ENCODE assay signal across 9 cellular contexts in genomic region chr19:58218899-58219298, GRCh38. TPM values are rescaled to one million over a fixed set of nuclear protein-coding genes. Genes with fewer than 3 reads are reported as not detected.
DNase-seq lines count a peak whose midpoint lies in the region; ATAC-seq, FAIRE-seq and TF ChIP-seq lines count a peak whose summit lies in the region.
"Had no signal": no experiment of that assay in that cellular context is flagged by ENCODE, and none has a peak within 500 bp of the region (broad histone marks: within the 10 kb centered on the region; RNA-seq: fewer than 3 reads in every experiment).

No MANE protein-coding gene starts in this region.

- H3K27ac ChIP-seq in PC-9: no peak overlapping the region
- H3K27ac ChIP-seq: BLaER1 had no signal

- H3K4me1 ChIP-seq in PC-9 (replicated peaks; ENCODE audit: insufficient read depth): no peaks in the 10 kb centered on the region
- H3K4me1 ChIP-seq: BLaER1 had no signal

- H3K9me3 ChIP-seq in PC-9 (ENCODE audit: insufficient read depth, low read depth): peaks cover 57% of the 10 kb centered on the region

- peak; percentile 45 for DNase-seq in activated CD8-positive, alpha-beta memory T cell treated with anti-CD3 and anti-CD28 coated beads, Interleukin-2, amount 10 ng/mL, durations not matched to agents 7 days and 5 days
- DNase-seq in activated CD8-positive, alpha-beta memory T cell treated with anti-CD3 and anti-CD28 coated beads, Interleukin-2, amount 50 U/mL, for 4 hours: no peak
- DNase-seq in PC-9 (peak in 1 of 2 experiments; percentile 29), cerebellar cortex (ENCODE audit: low spot score) (peak; percentile 11), middle frontal gyrus (ENCODE audit: extremely low spot score, low spot score) (no peak), HTR-8/SVneo (ENCODE audit: insufficient read length, low spot score) (no peak), left ventricle myocardium superior (no peak)
- DNase-seq in stimulated activated CD8-positive, alpha-beta memory T cell treated with anti-CD3 and anti-CD28 coated beads, Interleukin-12 subunit alpha, Interleukin-12 subunit beta, amount 100 ng/mL, for 1 hour (ENCODE audit: low read depth): peak; percentile 1

- no TSS peak for BruUV-seq in PC-9 (replicated peaks; lab: Mats Ljungman, UMichigan)

- H3K27me3 Mint-ChIP-seq in activated CD8-positive, alpha-beta memory T cell treated with anti-CD3 and anti-CD28 coated beads, Interleukin-2, amount 10 ng/mL, durations not matched to agents 7 days and 5 days: no peaks in the 10 kb centered on the region

- TF ChIP-seq CTCF in PC-9 (conservative IDR thresholded peaks at IDR 0.05): peak; percentile 59

- H3K36me3 ChIP-seq in PC-9 (ENCODE audit: low read depth): peaks cover under 1% of the 10 kb centered on the region; the same call in 1 of the 2 replicates

- H3K4me2 ChIP-seq in PC-9: no peak overlapping the region
- H3K4me2 ChIP-seq: BLaER1 had no signal

- peaks cover 35% of the 10 kb centered on the region for H3K9me3 Mint-ChIP-seq in activated CD8-positive, alpha-beta memory T cell treated with anti-CD3 and anti-CD28 coated beads, Interleukin-2, amount 10 ng/mL, durations not matched to agents 7 days and 5 days (ENCODE audit: low read depth)

- H3K36me3 Mint-ChIP-seq in activated CD8-positive, alpha-beta memory T cell treated with anti-CD3 and anti-CD28 coated beads, Interleukin-2, amount 10 ng/mL, durations not matched to agents 7 days and 5 days: peaks cover 18% of the 10 kb centered on the region

- no peak overlapping the region for H2AFZ ChIP-seq in PC-9

- no peak overlapping the region for H3K4me3 ChIP-seq in PC-9
- H3K4me3 ChIP-seq: BLaER1 had no signal

- H3K27ac Mint-ChIP-seq in activated CD8-positive, alpha-beta memory T cell treated with anti-CD3 and anti-CD28 coated beads, Interleukin-2, amount 10 ng/mL, durations not matched to agents 7 days and 5 days: no peak overlapping the region

- H3K27me3 ChIP-seq in PC-9 (ENCODE audit: insufficient read depth, low read depth): no peaks in the 10 kb centered on the region
- H3K27me3 ChIP-seq: BLaER1 had no signal

- intact Hi-C loops in PC-9 (cut with micrococcal nuclease; ENCODE audit: unreplicated experiment) (loop anchor here (2.0 kb wide), 1 partner anchor 302 kb away; no protein-coding TSS in a partner anchor), left ventricle myocardium superior (cut with micrococcal nuclease) (no loop called here)

- H4K20me1 ChIP-seq in PC-9 (ENCODE audit: insufficient read depth): no peaks in the 10 kb centered on the region
- H4K20me1 ChIP-seq: BLaER1 had no signal

- POLR2A ChIA-PET in PC-9 (lab: Charles Lee; ENCODE audit: unreplicated experiment): no interaction called here

- ATAC-seq in activated CD8-positive, alpha-beta memory T cell treated with anti-CD3 and anti-CD28 coated beads, Interleukin-2, amount 10 ng/mL, durations not matched to agents 7 days and 5 days: peak; percentile 70
- ATAC-seq in left ventricle myocardium superior: no peak

- peaks cover 6% of the 10 kb centered on the region for H3F3A ChIP-seq in PC-9 (ENCODE audit: insufficient read depth, low read depth)

- CTCF ChIA-PET in activated CD8-positive, alpha-beta memory T cell treated with anti-CD3 and anti-CD28 coated beads, Interleukin-2, amount 10 ng/mL, durations not matched to agents 7 days and 5 days (lab: Charles Lee): interaction anchor here (1.0 to 1.5 kb wide), 3 partner anchors 221 to 300 kb away, joined by 3 read pairs; partner anchors contain the start of gene ZNF132
- CTCF ChIA-PET in PC-9 (lab: Charles Lee): interaction anchor here (0.6 to 0.7 kb wide), 2 partner anchors 107 to 301 kb away, joined by 3 to 6 read pairs; partner anchors contain the start of gene ZBTB45

- no peaks in the 10 kb centered on the region for H3K9me2 ChIP-seq in PC-9 (ENCODE audit: insufficient read depth)

- no peaks in the 10 kb centered on the region for H3K79me2 ChIP-seq in PC-9 (ENCODE audit: low read depth)

- no peak for FAIRE-seq in HTR-8/SVneo (lab: Jason Lieb, UNC)

- no peaks in the 10 kb centered on the region for H3K4me1 Mint-ChIP-seq in activated CD8-positive, alpha-beta memory T cell treated with anti-CD3 and anti-CD28 coated beads, Interleukin-2, amount 10 ng/mL, durations not matched to agents 7 days and 5 days

- H3K4me3 Mint-ChIP-seq in activated CD8-positive, alpha-beta memory T cell treated with anti-CD3 and anti-CD28 coated beads, Interleukin-2, amount 10 ng/mL, durations not matched to agents 7 days and 5 days: no peak overlapping the region

RNA-seq across cellular contexts. Expression of gene ZNF544, which starts 9.8 kb away (rescaled TPM):
- total RNA-seq in activated CD8-positive, alpha-beta memory T cell treated with anti-CD3 and anti-CD28 coated beads, Interleukin-2, amount 10 ng/mL, durations not matched to agents 7 days and 5 days: 10 to 100 TPM; 48.0 to 68.4 TPM
- total RNA-seq in PC-9 (2021) (29.5 and 32.7 TPM in 2 replicates), left ventricle myocardium superior (24.6 TPM)

RNA-seq across cellular contexts. Expression of gene ZNF274, which starts 36.0 kb away (rescaled TPM):
- 10 to 100 TPM; 30.1 to 36.0 TPM for total RNA-seq in activated CD8-positive, alpha-beta memory T cell treated with anti-CD3 and anti-CD28 coated beads, Interleukin-2, amount 10 ng/mL, durations not matched to agents 7 days and 5 days
- total RNA-seq in PC-9 (2021) (34.3 and 36.4 TPM in 2 replicates), left ventricle myocardium superior (18.6 TPM)

RNA-seq across cellular contexts. Expression of gene ZNF8, which starts 59.9 kb away (rescaled TPM):
- total RNA-seq in activated CD8-positive, alpha-beta memory T cell treated with anti-CD3 and anti-CD28 coated beads, Interleukin-2, amount 10 ng/mL, durations not matched to agents 7 days and 5 days: 1 to 10 TPM; 4.8 to 5.0 TPM
- total RNA-seq in PC-9 (2021): 6.2 and 6.4 TPM in 2 replicates
- 4.8 TPM for total RNA-seq in left ventricle myocardium superior

Comparison
In these comparisons a context has a peak if more than half of its experiments do, and no peak if none do; other contexts are left out.
1. DNase-seq: peak in activated CD8-positive, alpha-beta memory T cell treated with anti-CD3 and anti-CD28 coated beads, Interleukin-2, amount 10 ng/mL, durations not matched to agents 7 days and 5 days (single experiment), cerebellar cortex (single experiment) and stimulated activated CD8-positive, alpha-beta memory T cell treated with anti-CD3 and anti-CD28 coated beads, Interleukin-12 subunit alpha, Interleukin-12 subunit beta, amount 100 ng/mL, for 1 hour (single experiment); none in activated CD8-positive, alpha-beta memory T cell treated with anti-CD3 and anti-CD28 coated beads, Interleukin-2, amount 50 U/mL, for 4 hours (single experiment), middle frontal gyrus (single experiment), HTR-8/SVneo (single experiment) and left ventricle myocardium superior (single experiment).